ENCODE assay signal across 1 cellular context in the genomic region with DNA sequence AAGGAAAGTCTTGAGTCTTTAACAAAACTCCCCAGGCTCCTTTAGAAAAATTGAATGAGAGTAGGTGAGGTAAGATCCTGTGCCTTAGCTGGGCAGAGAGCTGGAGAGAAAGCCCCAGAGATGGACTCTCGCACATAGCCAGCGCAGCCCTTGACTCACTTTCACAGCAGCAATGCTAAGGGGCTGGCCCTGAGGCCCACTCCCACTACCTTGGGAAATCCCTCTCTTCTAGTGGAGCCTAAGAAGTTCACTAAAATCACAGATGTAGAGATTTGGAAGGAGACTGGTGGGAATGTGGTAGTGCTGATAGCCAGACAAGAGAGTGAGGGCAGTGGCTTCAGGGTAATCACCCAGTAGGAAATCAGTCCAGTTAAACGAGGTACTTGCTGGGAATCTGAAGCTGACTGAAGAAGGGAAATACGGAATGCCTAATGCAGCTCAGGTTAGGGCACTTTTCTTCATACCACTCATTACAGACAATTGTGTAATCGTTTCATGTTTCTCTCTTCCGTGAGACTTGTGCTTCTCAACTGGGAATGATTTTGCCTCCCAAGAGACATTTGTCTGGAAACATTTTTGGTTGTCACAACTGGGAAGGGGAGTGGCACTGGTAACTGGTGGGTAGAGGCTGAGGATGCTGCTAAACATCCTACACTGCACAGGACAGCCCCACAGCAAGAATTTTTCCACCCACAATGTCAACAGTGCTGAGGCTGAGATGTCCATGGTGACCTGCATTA.
TF ChIP-seq lines count a peak whose summit lies in the region.

No MANE protein-coding gene starts in this region.

TF ChIP-seq in WTC11, 78 proteins besides CTCF, POLR2A, EP300 and RAD21 (continued from another document):
- TF ChIP-seq ZNF138 (CRISPR knock-in tag; conservative IDR thresholded peaks at IDR 0.05), result no peak
- TF ChIP-seq, protein P1, sequence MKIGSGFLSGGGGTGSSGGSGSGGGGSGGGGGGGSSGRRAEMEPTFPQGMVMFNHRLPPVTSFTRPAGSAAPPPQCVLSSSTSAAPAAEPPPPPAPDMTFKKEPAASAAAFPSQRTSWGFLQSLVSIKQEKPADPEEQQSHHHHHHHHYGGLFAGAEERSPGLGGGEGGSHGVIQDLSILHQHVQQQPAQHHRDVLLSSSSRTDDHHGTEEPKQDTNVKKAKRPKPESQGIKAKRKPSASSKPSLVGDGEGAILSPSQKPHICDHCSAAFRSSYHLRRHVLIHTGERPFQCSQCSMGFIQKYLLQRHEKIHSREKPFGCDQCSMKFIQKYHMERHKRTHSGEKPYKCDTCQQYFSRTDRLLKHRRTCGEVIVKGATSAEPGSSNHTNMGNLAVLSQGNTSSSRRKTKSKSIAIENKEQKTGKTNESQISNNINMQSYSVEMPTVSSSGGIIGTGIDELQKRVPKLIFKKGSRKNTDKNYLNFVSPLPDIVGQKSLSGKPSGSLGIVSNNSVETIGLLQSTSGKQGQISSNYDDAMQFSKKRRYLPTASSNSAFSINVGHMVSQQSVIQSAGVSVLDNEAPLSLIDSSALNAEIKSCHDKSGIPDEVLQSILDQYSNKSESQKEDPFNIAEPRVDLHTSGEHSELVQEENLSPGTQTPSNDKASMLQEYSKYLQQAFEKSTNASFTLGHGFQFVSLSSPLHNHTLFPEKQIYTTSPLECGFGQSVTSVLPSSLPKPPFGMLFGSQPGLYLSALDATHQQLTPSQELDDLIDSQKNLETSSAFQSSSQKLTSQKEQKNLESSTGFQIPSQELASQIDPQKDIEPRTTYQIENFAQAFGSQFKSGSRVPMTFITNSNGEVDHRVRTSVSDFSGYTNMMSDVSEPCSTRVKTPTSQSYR (CRISPR knock-in tag; IDR thresholded peaks at IDR 0.05), result no peak
- TF ChIP-seq, protein P2, sequence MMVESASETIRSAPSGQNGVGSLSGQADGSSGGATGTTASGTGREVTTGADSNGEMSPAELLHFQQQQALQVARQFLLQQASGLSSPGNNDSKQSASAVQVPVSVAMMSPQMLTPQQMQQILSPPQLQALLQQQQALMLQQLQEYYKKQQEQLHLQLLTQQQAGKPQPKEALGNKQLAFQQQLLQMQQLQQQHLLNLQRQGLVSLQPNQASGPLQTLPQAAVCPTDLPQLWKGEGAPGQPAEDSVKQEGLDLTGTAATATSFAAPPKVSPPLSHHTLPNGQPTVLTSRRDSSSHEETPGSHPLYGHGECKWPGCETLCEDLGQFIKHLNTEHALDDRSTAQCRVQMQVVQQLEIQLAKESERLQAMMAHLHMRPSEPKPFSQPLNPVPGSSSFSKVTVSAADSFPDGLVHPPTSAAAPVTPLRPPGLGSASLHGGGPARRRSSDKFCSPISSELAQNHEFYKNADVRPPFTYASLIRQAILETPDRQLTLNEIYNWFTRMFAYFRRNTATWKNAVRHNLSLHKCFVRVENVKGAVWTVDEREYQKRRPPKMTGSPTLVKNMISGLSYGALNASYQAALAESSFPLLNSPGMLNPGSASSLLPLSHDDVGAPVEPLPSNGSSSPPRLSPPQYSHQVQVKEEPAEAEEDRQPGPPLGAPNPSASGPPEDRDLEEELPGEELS (CRISPR knock-in tag; IDR thresholded peaks at IDR 0.05), result no peak
- TF ChIP-seq NFE2L1 (CRISPR knock-in tag; IDR thresholded peaks at IDR 0.05), result no peak
- TF ChIP-seq ZNF219 (CRISPR knock-in tag; IDR thresholded peaks at IDR 0.05; ENCODE audit: borderline replicate concordance), result no peak
- no peak for TF ChIP-seq SMAD3 (CRISPR knock-in tag; IDR thresholded peaks at IDR 0.05; ENCODE audit: borderline replicate concordance)
- TF ChIP-seq, protein P3, sequence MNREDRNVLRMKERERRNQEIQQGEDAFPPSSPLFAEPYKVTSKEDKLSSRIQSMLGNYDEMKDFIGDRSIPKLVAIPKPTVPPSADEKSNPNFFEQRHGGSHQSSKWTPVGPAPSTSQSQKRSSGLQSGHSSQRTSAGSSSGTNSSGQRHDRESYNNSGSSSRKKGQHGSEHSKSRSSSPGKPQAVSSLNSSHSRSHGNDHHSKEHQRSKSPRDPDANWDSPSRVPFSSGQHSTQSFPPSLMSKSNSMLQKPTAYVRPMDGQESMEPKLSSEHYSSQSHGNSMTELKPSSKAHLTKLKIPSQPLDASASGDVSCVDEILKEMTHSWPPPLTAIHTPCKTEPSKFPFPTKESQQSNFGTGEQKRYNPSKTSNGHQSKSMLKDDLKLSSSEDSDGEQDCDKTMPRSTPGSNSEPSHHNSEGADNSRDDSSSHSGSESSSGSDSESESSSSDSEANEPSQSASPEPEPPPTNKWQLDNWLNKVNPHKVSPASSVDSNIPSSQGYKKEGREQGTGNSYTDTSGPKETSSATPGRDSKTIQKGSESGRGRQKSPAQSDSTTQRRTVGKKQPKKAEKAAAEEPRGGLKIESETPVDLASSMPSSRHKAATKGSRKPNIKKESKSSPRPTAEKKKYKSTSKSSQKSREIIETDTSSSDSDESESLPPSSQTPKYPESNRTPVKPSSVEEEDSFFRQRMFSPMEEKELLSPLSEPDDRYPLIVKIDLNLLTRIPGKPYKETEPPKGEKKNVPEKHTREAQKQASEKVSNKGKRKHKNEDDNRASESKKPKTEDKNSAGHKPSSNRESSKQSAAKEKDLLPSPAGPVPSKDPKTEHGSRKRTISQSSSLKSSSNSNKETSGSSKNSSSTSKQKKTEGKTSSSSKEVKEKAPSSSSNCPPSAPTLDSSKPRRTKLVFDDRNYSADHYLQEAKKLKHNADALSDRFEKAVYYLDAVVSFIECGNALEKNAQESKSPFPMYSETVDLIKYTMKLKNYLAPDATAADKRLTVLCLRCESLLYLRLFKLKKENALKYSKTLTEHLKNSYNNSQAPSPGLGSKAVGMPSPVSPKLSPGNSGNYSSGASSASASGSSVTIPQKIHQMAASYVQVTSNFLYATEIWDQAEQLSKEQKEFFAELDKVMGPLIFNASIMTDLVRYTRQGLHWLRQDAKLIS (CRISPR knock-in tag; IDR thresholded peaks at IDR 0.05; ENCODE audit: borderline replicate concordance), result no peak
- TF ChIP-seq SOX15 (CRISPR knock-in tag; IDR thresholded peaks at IDR 0.05), result no peak
- no peak for TF ChIP-seq IRF2 (CRISPR knock-in tag; IDR thresholded peaks at IDR 0.05; ENCODE audit: borderline replicate concordance, low read depth)
- TF ChIP-seq, protein P4, sequence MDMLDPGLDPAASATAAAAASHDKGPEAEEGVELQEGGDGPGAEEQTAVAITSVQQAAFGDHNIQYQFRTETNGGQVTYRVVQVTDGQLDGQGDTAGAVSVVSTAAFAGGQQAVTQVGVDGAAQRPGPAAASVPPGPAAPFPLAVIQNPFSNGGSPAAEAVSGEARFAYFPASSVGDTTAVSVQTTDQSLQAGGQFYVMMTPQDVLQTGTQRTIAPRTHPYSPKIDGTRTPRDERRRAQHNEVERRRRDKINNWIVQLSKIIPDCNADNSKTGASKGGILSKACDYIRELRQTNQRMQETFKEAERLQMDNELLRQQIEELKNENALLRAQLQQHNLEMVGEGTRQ (CRISPR knock-in tag; IDR thresholded peaks at IDR 0.05), result no peak
TF ChIP-seq in WTC11: peak in this region for 0.
